ENCODE assay signal across 8 cellular contexts in genomic region chr1:229254910-229255541, GRCh38. TPM values are rescaled to one million over a fixed set of nuclear protein-coding genes. Genes with fewer than 3 reads are reported as not detected.
DNase-seq lines count a peak whose midpoint lies in the region; ATAC-seq and TF ChIP-seq lines count a peak whose summit lies in the region.

No MANE protein-coding gene starts in this region.

- H3K36me3 ChIP-seq in CD4-positive, CD25-positive, alpha-beta regulatory T cell (ENCODE audit: control insufficient read depth, insufficient read depth, low read length) = no peaks in the 10 kb centered on the region
- no peaks in the 10 kb centered on the region for H3K36me3 ChIP-seq in PC-3 (ENCODE audit: low read depth, low read length)

- intact Hi-C loops in PC-3 (cut with micrococcal nuclease) = loop anchor here (1.0 kb wide), 2 partner anchors 563 to 591 kb away; no protein-coding TSS in a partner anchor

- no peaks in the 10 kb centered on the region for H3F3A ChIP-seq in PC-3 (ENCODE audit: low read length, unreplicated experiment)

- POLR2A ChIA-PET in PC-3 (lab: Charles Lee; ENCODE audit: unreplicated experiment) = interaction anchor here (0.7 kb wide), 1 partner anchor 519 kb away, joined by 3 read pairs; no protein-coding TSS in a partner anchor

- no peaks in the 10 kb centered on the region for H3K36me3 Mint-ChIP-seq in CD4-positive, CD25-positive, alpha-beta regulatory T cell

- H3K27me3 Mint-ChIP-seq in CD4-positive, CD25-positive, alpha-beta regulatory T cell = peaks cover 16% of the 10 kb centered on the region

- no peak overlapping the region for H3K4me2 ChIP-seq in PC-3 (ENCODE audit: low read length)

- no peaks in the 10 kb centered on the region for H3K9me3 ChIP-seq in CD4-positive, CD25-positive, alpha-beta regulatory T cell (ENCODE audit: control insufficient read depth in 2 of 2, low read length in 2 of 2)
- H3K9me3 ChIP-seq in PC-3 (ENCODE audit: low read length) = no peaks in the 10 kb centered on the region

- no peaks in the 10 kb centered on the region for H3K9me2 ChIP-seq in PC-3 (replicated peaks; ENCODE audit: low read length)

- peak overlapping the region; percentile 77 for H3K27ac ChIP-seq in CD4-positive, CD25-positive, alpha-beta regulatory T cell (ENCODE audit: insufficient read depth, low read length, poor library complexity, severe bottlenecking)
- no peak overlapping the region for H3K27ac ChIP-seq in PC-3 (ENCODE audit: low read length)

- H3K27me3 ChIP-seq in CD4-positive, CD25-positive, alpha-beta regulatory T cell (ENCODE audit: control insufficient read depth, insufficient read depth, low read length) = no peaks in the 10 kb centered on the region
- H3K27me3 ChIP-seq in PC-3 (ENCODE audit: low read length) = no peaks in the 10 kb centered on the region

- CTCF ChIA-PET in PC-3 (lab: Charles Lee) = interaction anchor here (0.5 to 1.0 kb wide), 10 partner anchors 20 to 1887 kb away, joined by 3 to 6 read pairs (median 3); no protein-coding TSS in a partner anchor

- peaks cover 25 to 64% (median 49%) of the 10 kb centered on the region in 4 donors for H3K4me1 Mint-ChIP-seq in CD4-positive, CD25-positive, alpha-beta regulatory T cell

- peak overlapping the region; percentile 72 to 92 (median 73) for H3K27ac Mint-ChIP-seq in CD4-positive, CD25-positive, alpha-beta regulatory T cell

- TF ChIP-seq CTCF in PC-3 (conservative IDR thresholded peaks at IDR 0.05; ENCODE audit: low read depth, low read length) (peak; percentile 77), fibroblast of the aortic adventitia (IDR thresholded peaks at IDR 0.05; ENCODE audit: insufficient read depth, low read length) (peak; percentile 42)

- DNase-seq in CD4-positive, CD25-positive, alpha-beta regulatory T cell = peak in 2 of 3 donors; percentile 55 to 72
- DNase-seq in PC-3 = peak; percentile 64
- DNase-seq in fibroblast of the aortic adventitia (ENCODE audit: low read depth) = peak; percentile 50
- peak; percentile 76 for DNase-seq in superior temporal gyrus (ENCODE audit: extremely low spot score)
- no peak for DNase-seq in NCI-H1048 (lab: John Stamatoyannopoulos, UW)
- DNase-seq in stimulated activated CD4-positive, alpha-beta T cell treated with anti-CD3 and anti-CD28 coated beads, Interleukin-4, amount 100 ng/mL, for 24 hours = no peak

- no peak overlapping the region for H3K9ac ChIP-seq in PC-3 (ENCODE audit: low read length)

- H2AFZ ChIP-seq in PC-3 (ENCODE audit: low read length) = no peak overlapping the region

- H3K4me1 ChIP-seq in CD4-positive, CD25-positive, alpha-beta regulatory T cell (ENCODE audit: control insufficient read depth, insufficient read depth, low read length, poor library complexity, severe bottlenecking) = peaks cover 45% of the 10 kb centered on the region
- H3K4me1 ChIP-seq in PC-3 (ENCODE audit: insufficient read depth, low read length) = no peaks in the 10 kb centered on the region

- BruUV-seq in PC-3 (replicated peaks; lab: Mats Ljungman, UMichigan) = no TSS peak

- peaks cover 0 to 2% (median 0%) of the 10 kb centered on the region in 7 donors for H3K9me3 Mint-ChIP-seq in CD4-positive, CD25-positive, alpha-beta regulatory T cell

- H3K4me3 ChIP-seq in CD4-positive, CD25-positive, alpha-beta regulatory T cell (ENCODE audit: low read depth, low read length) = no peak overlapping the region
- H3K4me3 ChIP-seq in PC-3 (ENCODE audit: low read length) (no peak overlapping the region), fibroblast of the aortic adventitia (ENCODE audit: low read depth, low read length) (no peak overlapping the region)

- H4K20me1 ChIP-seq in PC-3 (ENCODE audit: low read length) = no peaks in the 10 kb centered on the region

- no peaks in the 10 kb centered on the region for H3K79me2 ChIP-seq in PC-3 (ENCODE audit: low read length)

- peak in 1 of 2 donors; percentile 28 for ATAC-seq in CD4-positive, CD25-positive, alpha-beta regulatory T cell (ENCODE audit: low read depth in 2 of 2)
- ATAC-seq in GM18861 (IDR thresholded peaks at IDR 0.05; ENCODE audit: unreplicated experiment) (peak; percentile 36), PC-3 (peak; percentile 39; the same call in 1 of the 2 replicates), HG03039 (IDR thresholded peaks at IDR 0.05; ENCODE audit: unreplicated experiment) (no peak)

- peak overlapping the region; percentile 48 to 83 (median 66) for H3K4me3 Mint-ChIP-seq in CD4-positive, CD25-positive, alpha-beta regulatory T cell

RNA-seq across cellular contexts. Expression of gene RAB4A, which starts 15.9 kb away (rescaled TPM):
- total RNA-seq in CD4-positive, CD25-positive, alpha-beta regulatory T cell = 33.4 TPM
- 10 to 100 TPM; 23.2 to 27.1 (median 24.3) TPM for polyA plus RNA-seq in CD4-positive, CD25-positive, alpha-beta regulatory T cell
- total RNA-seq in PC-3 (2014; rRNA removed) (33.9 and 67.0 TPM in 2 replicates), fibroblast of the aortic adventitia (ENCODE audit: low replicate concordance) (30.8 and 33.2 TPM in 2 replicates)

Comparison
In these comparisons a context has a peak if more than half of its experiments do, and no peak if none do; other contexts are left out.
1. DNase-seq: peak in CD4-positive, CD25-positive, alpha-beta regulatory T cell (2 of 3), PC-3 (single experiment), fibroblast of the aortic adventitia (single experiment) and superior temporal gyrus (single experiment); none in NCI-H1048 (single experiment) and stimulated activated CD4-positive, alpha-beta T cell treated with anti-CD3 and anti-CD28 coated beads, Interleukin-4, amount 100 ng/mL, for 24 hours (single experiment).